Comparison of ENCODE assay signal across 3 cellular contexts in the genomic region with DNA sequence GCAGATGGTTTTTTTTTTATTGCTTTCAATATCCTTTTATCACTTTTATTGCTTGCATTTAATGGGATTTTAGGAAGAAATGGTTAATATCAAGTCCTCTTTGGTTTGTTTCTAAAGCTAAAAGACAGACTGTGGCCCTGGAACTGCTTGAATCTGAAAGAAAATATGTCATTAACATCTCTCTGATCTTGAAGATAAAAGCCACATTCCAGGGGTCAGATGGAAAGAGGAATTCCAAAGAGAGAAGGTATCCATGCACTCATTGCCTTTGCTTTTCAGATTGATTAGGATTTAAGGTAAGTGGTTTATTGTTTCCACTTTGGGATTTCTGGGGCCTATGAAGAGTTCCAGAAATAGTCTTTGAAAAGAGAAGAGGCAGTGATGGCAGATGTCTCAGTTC.
TF ChIP-seq lines count a peak whose summit lies in the region.

No MANE protein-coding gene starts in this region.

TF ChIP-seq in SK-N-SH treated with all-trans-retinoic acid at 6 μM for 48 hours, 23 proteins besides CTCF, POLR2A, EP300 and RAD21:
- 0 out of 2 replicates have a peak, but pooled peaks have one; percentile 17 for TF ChIP-seq ISL1 (CRISPR knock-in tag; IDR thresholded peaks at IDR 0.05)
- no peak for TF ChIP-seq ZFP30 (CRISPR knock-in tag; IDR thresholded peaks at IDR 0.05)

TF ChIP-seq in SK-N-SH, 30 proteins besides CTCF, POLR2A, EP300 and RAD21:
- TF ChIP-seq USF1 (IDR thresholded peaks at IDR 0.05; ENCODE audit: borderline replicate concordance, low read depth) (no peak), EZH2phosphoT487 (IDR thresholded peaks at IDR 0.05; ENCODE audit: borderline replicate concordance, low read depth) (no peak), USF2 (IDR thresholded peaks at IDR 0.05; ENCODE audit: borderline replicate concordance, low read depth, low read length) (no peak), TEAD4 (IDR thresholded peaks at IDR 0.05; ENCODE audit: borderline replicate concordance, insufficient read depth) (no peak), RCOR1 (IDR thresholded peaks at IDR 0.05; ENCODE audit: low read length) (no peak), MEF2A (IDR thresholded peaks at IDR 0.05; ENCODE audit: borderline replicate concordance, low read depth) (no peak)

TF ChIP-seq in H1, 55 proteins besides CTCF, POLR2A, EP300 and RAD21:
- TF ChIP-seq ZNF274 (IDR thresholded peaks at IDR 0.05; ENCODE audit: borderline replicate concordance, extremely low read depth, low read length) (no peak), TEAD4 (IDR thresholded peaks at IDR 0.05; ENCODE audit: low read depth, low read length) (peak; percentile 86), YY1 (IDR thresholded peaks at IDR 0.05; ENCODE audit: low read depth, low read length) (no peak)
